15 cellular contexts compared by ENCODE assay signal in the genomic region with DNA sequence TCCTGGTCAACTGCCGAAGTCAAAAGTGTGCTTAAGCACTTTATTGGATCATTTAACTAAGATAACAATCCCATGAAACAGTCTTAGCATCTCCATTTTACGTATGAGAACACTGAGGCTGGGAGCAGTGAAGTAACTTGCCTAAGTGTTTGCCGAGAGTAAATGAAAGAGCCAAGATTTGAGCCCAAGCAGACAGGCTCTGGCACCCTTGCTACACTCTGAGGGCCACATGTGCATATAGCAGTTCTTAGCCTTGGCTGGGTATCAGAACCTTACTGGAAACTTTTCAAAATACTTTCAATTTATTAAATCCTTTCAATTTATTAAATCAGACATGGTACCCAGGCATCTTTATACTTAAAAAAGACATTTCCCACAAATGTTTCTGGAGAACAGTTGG.
DNase-seq lines count a peak whose midpoint lies in the region; ATAC-seq and TF ChIP-seq lines count a peak whose summit lies in the region.
"Had no signal": no experiment of that assay in that cellular context is flagged by ENCODE, and none has a peak within 500 bp of the region (broad histone marks: within the 10 kb centered on the region; RNA-seq: fewer than 3 reads in every experiment).

No MANE protein-coding gene starts in this region.

- no peaks in the 10 kb centered on the region for H3K36me3 ChIP-seq in CD4-positive, CD25-positive, alpha-beta regulatory T cell (ENCODE audit: control insufficient read depth, insufficient read depth, low read length)
- H3K36me3 ChIP-seq: cardiac muscle cell had no signal

- no peak for ATAC-seq in CD4-positive, CD25-positive, alpha-beta regulatory T cell (ENCODE audit: low read depth in 2 of 2)
- ATAC-seq in GM18907 (IDR thresholded peaks at IDR 0.05; ENCODE audit: unreplicated experiment) (peak; percentile 1), HG02571 (IDR thresholded peaks at IDR 0.05; ENCODE audit: unreplicated experiment) (no peak)
- peak; percentile 15 for ATAC-seq in activated CD8-positive, alpha-beta T cell treated with anti-CD3 and anti-CD28 coated beads for 36 hours
- ATAC-seq in naive thymus-derived CD8-positive, alpha-beta T cell: no peak
- ATAC-seq: GM23338 had no signal

- peak overlapping the region; percentile 74 for H3K4me3 ChIP-seq in CD4-positive, CD25-positive, alpha-beta regulatory T cell (ENCODE audit: low read depth, low read length)
- H3K4me3 ChIP-seq: cardiac muscle cell, GM23338 had no signal

- peak overlapping the region in 2 of 3 donors; percentile 85 to 97 for H3K27ac Mint-ChIP-seq in CD4-positive, CD25-positive, alpha-beta regulatory T cell
- peak overlapping the region; percentile 82 for H3K27ac Mint-ChIP-seq in activated CD8-positive, alpha-beta T cell treated with anti-CD3 and anti-CD28 coated beads for 36 hours
- peak overlapping the region in 8 of 10 donors; percentile 72 to 90 (median 88) for H3K27ac Mint-ChIP-seq in naive thymus-derived CD8-positive, alpha-beta T cell
- H3K27ac Mint-ChIP-seq: GM23338, memory B cell had no signal

- peaks cover 0 to 2% (median 0%) of the 10 kb centered on the region in 7 donors for H3K9me3 Mint-ChIP-seq in CD4-positive, CD25-positive, alpha-beta regulatory T cell
- H3K9me3 Mint-ChIP-seq in activated CD8-positive, alpha-beta T cell treated with anti-CD3 and anti-CD28 coated beads for 36 hours: no peaks in the 10 kb centered on the region
- H3K9me3 Mint-ChIP-seq in naive thymus-derived CD8-positive, alpha-beta T cell: no peaks in the 10 kb centered on the region
- H3K9me3 Mint-ChIP-seq: GM23338, memory B cell had no signal

- TF ChIP-seq CTCF in activated CD8-positive, alpha-beta T cell treated with anti-CD3 and anti-CD28 coated beads for 36 hours (IDR thresholded peaks at IDR 0.05): no peak

- H3K4me1 ChIP-seq in CD4-positive, CD25-positive, alpha-beta regulatory T cell (ENCODE audit: control insufficient read depth, insufficient read depth, low read length, poor library complexity, severe bottlenecking): peaks cover 11% of the 10 kb centered on the region

- no peaks in the 10 kb centered on the region for H3K27me3 Mint-ChIP-seq in CD4-positive, CD25-positive, alpha-beta regulatory T cell
- H3K27me3 Mint-ChIP-seq in activated CD8-positive, alpha-beta T cell treated with anti-CD3 and anti-CD28 coated beads for 36 hours: no peaks in the 10 kb centered on the region
- no peaks in the 10 kb centered on the region for H3K27me3 Mint-ChIP-seq in naive thymus-derived CD8-positive, alpha-beta T cell
- H3K27me3 Mint-ChIP-seq: memory B cell had no signal

- no peaks in the 10 kb centered on the region for H3K27me3 ChIP-seq in CD4-positive, CD25-positive, alpha-beta regulatory T cell (ENCODE audit: control insufficient read depth, insufficient read depth, low read length)
- H3K27me3 ChIP-seq: cardiac muscle cell had no signal

- H3K9me3 ChIP-seq in CD4-positive, CD25-positive, alpha-beta regulatory T cell (ENCODE audit: control insufficient read depth in 2 of 2, low read length in 2 of 2): no peaks in the 10 kb centered on the region

- no peaks in the 10 kb centered on the region for H3K36me3 Mint-ChIP-seq in CD4-positive, CD25-positive, alpha-beta regulatory T cell
- no peaks in the 10 kb centered on the region for H3K36me3 Mint-ChIP-seq in activated CD8-positive, alpha-beta T cell treated with anti-CD3 and anti-CD28 coated beads for 36 hours (ENCODE audit: low read depth)
- peaks cover 0 to 13% (median 8%) of the 10 kb centered on the region in 3 donors for H3K36me3 Mint-ChIP-seq in naive thymus-derived CD8-positive, alpha-beta T cell

- DNase-seq in CD4-positive, CD25-positive, alpha-beta regulatory T cell: no peak
- DNase-seq in activated CD8-positive, alpha-beta T cell treated with anti-CD3 and anti-CD28 coated beads for 36 hours: no peak
- no peak for DNase-seq in naive thymus-derived CD8-positive, alpha-beta T cell
- DNase-seq in Kasumi-1 (lab: John Stamatoyannopoulos, UW) (no peak), posterior vena cava (ENCODE audit: low spot score) (no peak)
- no peak for DNase-seq in effector CD4-positive, alpha-beta T cell
- DNase-seq: NCI-H1092; stimulated activated CD4-positive, alpha-beta T cell treated with anti-CD3 and anti-CD28 coated beads, Interleukin-4, amount 100 ng/mL, for 4 hours had no signal

- H3K4me1 Mint-ChIP-seq in CD4-positive, CD25-positive, alpha-beta regulatory T cell: peaks cover 21 to 35% (median 30%) of the 10 kb centered on the region in 4 donors
- H3K4me1 Mint-ChIP-seq in activated CD8-positive, alpha-beta T cell treated with anti-CD3 and anti-CD28 coated beads for 36 hours (ENCODE audit: low read depth): peaks cover 27% of the 10 kb centered on the region
- peaks cover 19 to 57% (median 42%) of the 10 kb centered on the region in 4 donors for H3K4me1 Mint-ChIP-seq in naive thymus-derived CD8-positive, alpha-beta T cell

- POLR2A ChIA-PET in activated CD8-positive, alpha-beta T cell treated with anti-CD3 and anti-CD28 coated beads for 36 hours (lab: Charles Lee): no interaction called here
- POLR2A ChIA-PET in naive thymus-derived CD8-positive, alpha-beta T cell (lab: Charles Lee): interaction anchor here (0.7 to 1.1 kb wide), 2 partner anchors 175 to 226 kb away, joined by 3 to 9 read pairs; a partner anchor contains a TSS

- H3K4me3 Mint-ChIP-seq in CD4-positive, CD25-positive, alpha-beta regulatory T cell: peak overlapping the region; percentile 62 to 79 (median 69)
- peak overlapping the region; percentile 69 for H3K4me3 Mint-ChIP-seq in activated CD8-positive, alpha-beta T cell treated with anti-CD3 and anti-CD28 coated beads for 36 hours
- peak overlapping the region; percentile 53 to 86 (median 74) for H3K4me3 Mint-ChIP-seq in naive thymus-derived CD8-positive, alpha-beta T cell
- H3K4me3 Mint-ChIP-seq: GM23338, memory B cell had no signal

- peak overlapping the region; percentile 64 for H3K27ac ChIP-seq in CD4-positive, CD25-positive, alpha-beta regulatory T cell (ENCODE audit: insufficient read depth, low read length, poor library complexity, severe bottlenecking)
- H3K27ac ChIP-seq: cardiac muscle cell, epithelial cell of prostate, RWPE1 had no signal

- CTCF ChIA-PET in activated CD8-positive, alpha-beta T cell treated with anti-CD3 and anti-CD28 coated beads for 36 hours (lab: Charles Lee): interaction anchor here (0.7 kb wide), 1 partner anchor 159 kb away, joined by 3 read pairs; no protein-coding TSS in a partner anchor

- intact Hi-C loops in activated CD8-positive, alpha-beta T cell treated with anti-CD3 and anti-CD28 coated beads for 36 hours (cut with micrococcal nuclease): no loop called here
- intact Hi-C loops in posterior vena cava (cut with DNase I): no loop called here

Comparison
In these comparisons a context has a peak if more than half of its experiments do, and no peak if none do; other contexts are left out.
1. ATAC-seq: peak in GM18907 (single experiment) and activated CD8-positive, alpha-beta T cell treated with anti-CD3 and anti-CD28 coated beads for 36 hours (single experiment); none in CD4-positive, CD25-positive, alpha-beta regulatory T cell (0 of 2), naive thymus-derived CD8-positive, alpha-beta T cell (0 of 2) and HG02571 (single experiment).
2. Peak in every context shown above with its lines, with median percentiles within 50 percentile points of each other: H3K27ac Mint-ChIP-seq and H3K4me3 Mint-ChIP-seq.